ENCODE assay signal across 27 cellular contexts in the genomic region with DNA sequence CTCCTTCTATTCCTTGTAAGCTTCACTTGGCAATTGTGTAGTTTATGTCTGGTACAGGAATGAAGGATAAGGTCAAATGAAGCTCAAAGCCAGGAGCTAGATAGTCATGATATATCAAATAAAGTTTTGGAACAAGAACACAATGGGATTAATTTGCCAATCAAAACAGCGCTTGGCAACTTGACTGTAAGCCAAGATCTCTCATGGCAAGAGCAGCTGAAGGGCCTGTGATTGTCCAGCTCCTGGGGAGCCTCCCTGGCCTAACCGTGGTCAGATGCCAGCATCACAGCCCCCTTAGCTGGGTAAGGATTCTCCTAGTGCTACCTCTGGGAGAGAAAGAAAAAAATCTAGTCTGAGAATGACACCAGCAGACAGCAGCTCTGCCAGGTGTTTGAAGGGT.
DNase-seq lines count a peak whose midpoint lies in the region; ATAC-seq, FAIRE-seq and TF ChIP-seq lines count a peak whose summit lies in the region.
"Had no signal": no experiment of that assay in that cellular context is flagged by ENCODE, and none has a peak within 500 bp of the region (broad histone marks: within the 10 kb centered on the region; RNA-seq: fewer than 3 reads in every experiment).

No MANE protein-coding gene starts in this region.

- H3K9me3 ChIP-seq in endothelial cell of umbilical vein (replicated peaks; ENCODE audit: control insufficient read depth, insufficient read depth, low read length) (no peaks in the 10 kb centered on the region), lung (ENCODE audit: control insufficient read depth in 2 of 2, insufficient read depth in 1 of 2, low read length in 1 of 2) (no peaks in the 10 kb centered on the region)
- H3K9me3 ChIP-seq: esophagus squamous epithelium, gastrocnemius medialis, left lung had no signal

- H3K4me1 ChIP-seq in endothelial cell of umbilical vein (ENCODE audit: control insufficient read depth, extremely low read depth, insufficient read depth, low read length) (no peaks in the 10 kb centered on the region), lung (ENCODE audit: control insufficient read depth in 2 of 2, insufficient read depth in 2 of 2, low read length in 2 of 2) (peaks cover 0 to 5% of the 10 kb centered on the region in 2 donors)
- H3K4me1 ChIP-seq: neural progenitor cell had no signal

- peak; percentile 10 for DNase-seq in activated effector memory CD4-positive, alpha-beta T cell treated with anti-CD3 and anti-CD28 coated beads, Interleukin-2, amount 50 U/mL, for 16 hours
- DNase-seq in activated effector memory CD4-positive, alpha-beta T cell treated with Interleukin-2 at 50 U/mL for 16 hours = no peak
- peak; percentile 29 for DNase-seq in endothelial cell of umbilical vein (ENCODE audit: low read depth, low spot score)
- no peak for DNase-seq in lung (ENCODE audit: low spot score)
- no peak for DNase-seq in type B pancreatic cell (ENCODE audit: extremely low spot score, unreplicated experiment)
- DNase-seq in lower leg skin (ENCODE audit: low spot score in 2 of 2) = no peak
- no peak for DNase-seq in EL
- no peak for DNase-seq in SHP77 treated with DMSO at 0.1 percent for 48 hours (lab: John Stamatoyannopoulos, UW)
- DNase-seq: 8988T; activated CD4-positive, alpha-beta T cell treated with anti-CD3 and anti-CD28 coated beads, Interleukin-2, amount 50 U/mL, for 1 hour; activated naive CD4-positive, alpha-beta T cell treated with anti-CD3 and anti-CD28 coated beads, Interleukin-2, amount 10 ng/mL, durations not matched to agents 7 days and 5 days; amniotic stem cell; CD4-positive, CD25-positive, alpha-beta regulatory T cell; esophagus squamous epithelium; gastrocnemius medialis; hypothalamus; immature natural killer cell; Karpas-422; left lung; NCI-H446 treated with DMSO at 0.1 percent for 48 hours; SHP77; stimulated activated CD4-positive, alpha-beta T cell treated with anti-CD3 and anti-CD28 coated beads, Interleukin-4, amount 100 ng/mL, for 24 hours; substantia nigra had no signal

- POLR2A ChIA-PET in endothelial cell of umbilical vein (lab: Charles Lee) = no interaction called here

- no peak overlapping the region for H3K4me2 ChIP-seq in endothelial cell of umbilical vein (ENCODE audit: insufficient read depth, low read length)
- H3K4me2 ChIP-seq: neural progenitor cell had no signal

- H3K27ac ChIP-seq in endothelial cell of umbilical vein (ENCODE audit: insufficient read depth, low read depth, low read length) (no peak overlapping the region), lung (ENCODE audit: low read depth in 1 of 2, low read length in 1 of 2) (peak overlapping the region; percentile 13 to 45)
- H3K27ac ChIP-seq: gastrocnemius medialis, left lung, neural progenitor cell had no signal

- no peak for TF ChIP-seq CTCF in endothelial cell of umbilical vein (IDR thresholded peaks at IDR 0.05; ENCODE audit: extremely low read depth in 1 of 2, insufficient read depth in 1 of 2, low read depth in 1 of 2, low read length in 2 of 2)
- TF ChIP-seq CTCF in lung (IDR thresholded peaks at IDR 0.05; ENCODE audit: control extremely low read depth, extremely low read depth) = no peak
- no peak for TF ChIP-seq CTCF in type B pancreatic cell (conservative IDR thresholded peaks at IDR 0.05)
- no peak for TF ChIP-seq CTCF in lower leg skin (IDR thresholded peaks at IDR 0.05)

- no peaks in the 10 kb centered on the region for H4K20me1 ChIP-seq in endothelial cell of umbilical vein (replicated peaks; ENCODE audit: control insufficient read depth, extremely low read depth, insufficient read depth, low read length)

- no peak overlapping the region for H2AFZ ChIP-seq in endothelial cell of umbilical vein (ENCODE audit: low read depth, low read length)
- H2AFZ ChIP-seq: neural progenitor cell had no signal

- intact Hi-C loops in endothelial cell of umbilical vein (cut with micrococcal nuclease) = no loop called here
- intact Hi-C loops in lower leg skin (cut with DNase I; ENCODE audit: low total_unique reads) = no loop called here

- H3K27me3 ChIP-seq in endothelial cell of umbilical vein (ENCODE audit: control insufficient read depth in 2 of 2, insufficient read depth in 2 of 2, low read length in 2 of 2) = peaks cover 0 to 3% of the 10 kb centered on the region in 2 experiments
- no peaks in the 10 kb centered on the region for H3K27me3 ChIP-seq in lung (ENCODE audit: control insufficient read depth, insufficient read depth)
- H3K27me3 ChIP-seq: esophagus squamous epithelium, gastrocnemius medialis, left lung, neural progenitor cell had no signal

- peaks cover 17% of the 10 kb centered on the region for H3K4me1 Mint-ChIP-seq in type B pancreatic cell (ENCODE audit: unreplicated experiment)
- H3K4me1 Mint-ChIP-seq: activated naive CD4-positive, alpha-beta T cell treated with anti-CD3 and anti-CD28 coated beads, Interleukin-2, amount 10 ng/mL, durations not matched to agents 7 days and 5 days; immature natural killer cell; neural progenitor cell; stimulated activated effector memory CD8-positive, alpha-beta T cell treated with anti-CD3 and anti-CD28 coated beads, Interleukin-12 subunit alpha, Interleukin-12 subunit beta, amount 100 ng/mL, for 72 hours had no signal

- no peak for FAIRE-seq in endothelial cell of umbilical vein (lab: Jason Lieb, UNC)
- FAIRE-seq: colon, GM12878 had no signal

- no peak for TF ChIP-seq POLR2A in endothelial cell of umbilical vein (IDR thresholded peaks at IDR 0.05; ENCODE audit: low read depth, low read length)
- TF ChIP-seq POLR2A in lower leg skin (IDR thresholded peaks at IDR 0.05) = no peak

- H3K4me3 ChIP-seq in endothelial cell of umbilical vein (replicated peaks in 1 of 3; ENCODE audit: insufficient read depth in 1 of 3, low read depth in 1 of 3, low read length in 3 of 3) (no peak overlapping the region), lung (no peak overlapping the region), lower leg skin (ENCODE audit: low read depth, poor library complexity, severe bottlenecking) (no peak overlapping the region)
- H3K4me3 ChIP-seq: esophagus squamous epithelium, gastrocnemius medialis, GM12878, left lung, neural progenitor cell had no signal

- no peaks in the 10 kb centered on the region for H3K36me3 Mint-ChIP-seq in type B pancreatic cell
- H3K36me3 Mint-ChIP-seq: activated naive CD4-positive, alpha-beta T cell treated with anti-CD3 and anti-CD28 coated beads, Interleukin-2, amount 10 ng/mL, durations not matched to agents 7 days and 5 days; CD4-positive, CD25-positive, alpha-beta regulatory T cell; neural progenitor cell; stimulated activated effector memory CD8-positive, alpha-beta T cell treated with anti-CD3 and anti-CD28 coated beads, Interleukin-12 subunit alpha, Interleukin-12 subunit beta, amount 100 ng/mL, for 72 hours had no signal

- H3K4me3 Mint-ChIP-seq in type B pancreatic cell = no peak overlapping the region
- H3K4me3 Mint-ChIP-seq: activated naive CD4-positive, alpha-beta T cell treated with anti-CD3 and anti-CD28 coated beads, Interleukin-2, amount 10 ng/mL, durations not matched to agents 7 days and 5 days; CD4-positive, CD25-positive, alpha-beta regulatory T cell; immature natural killer cell; neural progenitor cell; stimulated activated effector memory CD8-positive, alpha-beta T cell treated with anti-CD3 and anti-CD28 coated beads, Interleukin-12 subunit alpha, Interleukin-12 subunit beta, amount 100 ng/mL, for 72 hours had no signal

- CTCF ChIA-PET in endothelial cell of umbilical vein (lab: Charles Lee) = interaction anchor here (1.6 kb wide), 1 partner anchor 18 kb away, joined by 5 read pairs; no protein-coding TSS in a partner anchor

- peaks cover 2% of the 10 kb centered on the region for H3K9me3 Mint-ChIP-seq in type B pancreatic cell
- H3K9me3 Mint-ChIP-seq: activated naive CD4-positive, alpha-beta T cell treated with anti-CD3 and anti-CD28 coated beads, Interleukin-2, amount 10 ng/mL, durations not matched to agents 7 days and 5 days; immature natural killer cell; neural progenitor cell; stimulated activated effector memory CD8-positive, alpha-beta T cell treated with anti-CD3 and anti-CD28 coated beads, Interleukin-12 subunit alpha, Interleukin-12 subunit beta, amount 100 ng/mL, for 72 hours had no signal

- no TSS peak for BruUV-seq in endothelial cell of umbilical vein (replicated peaks; lab: Mats Ljungman, UMichigan)

- no peak for ATAC-seq in lung (ENCODE audit: insufficient read depth, low FRiP score)
- ATAC-seq: GM12878; stimulated activated effector memory CD8-positive, alpha-beta T cell treated with anti-CD3 and anti-CD28 coated beads, Interleukin-12 subunit alpha, Interleukin-12 subunit beta, amount 100 ng/mL, for 72 hours had no signal

- no peaks in the 10 kb centered on the region for H3K27me3 Mint-ChIP-seq in type B pancreatic cell

- no peaks in the 10 kb centered on the region for H3K9me1 ChIP-seq in endothelial cell of umbilical vein (replicated peaks; ENCODE audit: control insufficient read depth, extremely low read depth, insufficient read depth, low read length)

- H3K27ac Mint-ChIP-seq in type B pancreatic cell = peak overlapping the region; percentile 73
- H3K27ac Mint-ChIP-seq: activated naive CD4-positive, alpha-beta T cell treated with anti-CD3 and anti-CD28 coated beads, Interleukin-2, amount 10 ng/mL, durations not matched to agents 7 days and 5 days; neural progenitor cell; stimulated activated effector memory CD8-positive, alpha-beta T cell treated with anti-CD3 and anti-CD28 coated beads, Interleukin-12 subunit alpha, Interleukin-12 subunit beta, amount 100 ng/mL, for 72 hours had no signal

- no peaks in the 10 kb centered on the region for H3K79me2 ChIP-seq in endothelial cell of umbilical vein (ENCODE audit: control insufficient read depth, insufficient read depth, low read length)

- dilution Hi-C loops in endothelial cell of umbilical vein (cut with MboI; ENCODE audit: extremely low pct_ligation_motif_present, low sequenced_read_pairs) = no loop called here

- H3K36me3 ChIP-seq in endothelial cell of umbilical vein (ENCODE audit: control insufficient read depth in 2 of 2, extremely low read depth in 1 of 2, insufficient read depth in 2 of 2, low read length in 2 of 2) (no peaks in the 10 kb centered on the region), lung (ENCODE audit: control insufficient read depth in 2 of 2, insufficient read depth in 2 of 2, low read length in 2 of 2) (no peaks in the 10 kb centered on the region)
- H3K36me3 ChIP-seq: esophagus squamous epithelium, gastrocnemius medialis, left lung, neural progenitor cell had no signal

- WGBS in lung, 2 donors = 72 to 85% methylated on average over 2 of the region's 2 CpGs
- 57 to 65% methylated on average over 2 of the region's 2 CpGs for WGBS in lower leg skin, 2 donors

- no peak overlapping the region for H3K9ac ChIP-seq in endothelial cell of umbilical vein (replicated peaks; ENCODE audit: extremely low read depth, insufficient read depth, low read length)
- H3K9ac ChIP-seq: neural progenitor cell had no signal

TF ChIP-seq in endothelial cell of umbilical vein, 7 proteins besides CTCF, POLR2A, EP300 and RAD21 (continues in another document):
- no peak for TF ChIP-seq FOS (IDR thresholded peaks at IDR 0.05; ENCODE audit: borderline replicate concordance, insufficient read depth, low read length)
- no peak for TF ChIP-seq MYC (IDR thresholded peaks at IDR 0.05; ENCODE audit: low read depth, low read length)
- no peak for TF ChIP-seq EZH2 (IDR thresholded peaks at IDR 0.05; ENCODE audit: borderline replicate concordance, low read depth, low read length, severe bottlenecking)
- TF ChIP-seq GATA2 (IDR thresholded peaks at IDR 0.05; ENCODE audit: insufficient read depth, insufficient read length, low read depth, low read length) = no peak

Comparison
In these comparisons a context has a peak if more than half of its experiments do, and no peak if none do; other contexts are left out.
1. DNase-seq: peak in activated effector memory CD4-positive, alpha-beta T cell treated with anti-CD3 and anti-CD28 coated beads, Interleukin-2, amount 50 U/mL, for 16 hours (single experiment) and endothelial cell of umbilical vein (single experiment); none in activated effector memory CD4-positive, alpha-beta T cell treated with Interleukin-2 at 50 U/mL for 16 hours (single experiment), lung (single experiment), type B pancreatic cell (single experiment), lower leg skin (0 of 2), EL (single experiment) and SHP77 treated with DMSO at 0.1 percent for 48 hours (single experiment).